In genomic region chr20:38747495-38748096, GRCh38 we compare ENCODE assay signal across 9 cellular contexts. TPM values are rescaled to one million over a fixed set of nuclear protein-coding genes. Genes with fewer than 3 reads are reported as not detected.
A peak's percentile ranks its signal among the peaks of the same experiment; 100 is the strongest.
DNase-seq lines count a peak whose midpoint lies in the region; ATAC-seq and TF ChIP-seq lines count a peak whose summit lies in the region.
"Had no signal": no experiment of that assay in that cellular context is flagged by ENCODE, and none has a peak within 500 bp of the region (broad histone marks: within the 10 kb centered on the region; RNA-seq: fewer than 3 reads in every experiment).

No MANE protein-coding gene starts in this region.

- peak overlapping the region; percentile 98 for H3K4me3 Mint-ChIP-seq in natural killer cell

- no peak for ATAC-seq in natural killer cell
- no peak for ATAC-seq in GM21723 (IDR thresholded peaks at IDR 0.05; ENCODE audit: unreplicated experiment)
- no peak for ATAC-seq in GM21381 (IDR thresholded peaks at IDR 0.05; ENCODE audit: unreplicated experiment)

- no peak for TF ChIP-seq CTCF in cardiac fibroblast (IDR thresholded peaks at IDR 0.05; ENCODE audit: low read depth, low read length)
- TF ChIP-seq CTCF in natural killer cell (IDR thresholded peaks at IDR 0.05): no peak
- TF ChIP-seq CTCF in GM13977 (IDR thresholded peaks at IDR 0.05; ENCODE audit: extremely low read depth, insufficient read depth, missing control alignments): no peak

- H3K9ac ChIP-seq in BLaER1 treated with 17β-estradiol and CSF1 and Interleukin-3, amounts not matched to agents 10 nM and 100 nM: peak overlapping the region in 10 of 11 experiments; percentile 34 to 90 (median 87); a peak in 19 of 22 replicates
- no peak overlapping the region for H3K9ac ChIP-seq in HUES48 (ENCODE audit: low read depth, low read length)

- H3K4me2 ChIP-seq in BLaER1 treated with 17β-estradiol and CSF1 and Interleukin-3, amounts not matched to agents 10 nM and 100 nM: peak overlapping the region; percentile 66 to 98 (median 91)

- H3K27me3 Mint-ChIP-seq in natural killer cell (ENCODE audit: low read depth in 2 of 2): peaks cover 4 to 6% of the 10 kb centered on the region in 2 donors

- peaks cover 18 to 26% (median 22%) of the 10 kb centered on the region in 10 experiments for H3K4me1 ChIP-seq in BLaER1 treated with 17β-estradiol and CSF1 and Interleukin-3, amounts not matched to agents 10 nM and 100 nM
- H3K4me1 ChIP-seq in HUES48 (ENCODE audit: control insufficient read depth, insufficient read depth, low read length): 0 out of 2 replicates have a peak, but pooled peaks cover 8% of the 10 kb centered on the region

- H3K9me3 ChIP-seq in BLaER1 treated with 17β-estradiol and CSF1 and Interleukin-3, amounts not matched to agents 10 nM and 100 nM (replicated peaks in 1 of 11): no peaks in the 10 kb centered on the region
- H3K9me3 ChIP-seq in HUES48 (ENCODE audit: control insufficient read depth, insufficient read depth, low read length): no peaks in the 10 kb centered on the region

- H3K27me3 ChIP-seq in BLaER1 treated with 17β-estradiol and CSF1 and Interleukin-3, amounts not matched to agents 10 nM and 100 nM: no peaks in the 10 kb centered on the region
- H3K27me3 ChIP-seq in HUES48 (ENCODE audit: control insufficient read depth, insufficient read depth, low read length): peaks cover 25% of the 10 kb centered on the region

- H3K27ac Mint-ChIP-seq in natural killer cell: peak overlapping the region; percentile 97 to 98

- no peaks in the 10 kb centered on the region for H3K9me3 Mint-ChIP-seq in natural killer cell

- peaks cover 23 to 26% of the 10 kb centered on the region in 2 donors for H3K4me1 Mint-ChIP-seq in natural killer cell

- peak overlapping the region in 3 of 11 experiments; percentile 77 to 79 (median 79); a peak in 7 of 22 replicates for H3K27ac ChIP-seq in BLaER1 treated with 17β-estradiol and CSF1 and Interleukin-3, amounts not matched to agents 10 nM and 100 nM
- H3K27ac ChIP-seq in HUES48 (ENCODE audit: low read depth, low read length): no peak overlapping the region

- H3K36me3 ChIP-seq in BLaER1 treated with 17β-estradiol and CSF1 and Interleukin-3, amounts not matched to agents 10 nM and 100 nM: peaks cover 7 to 21% (median 16%) of the 10 kb centered on the region in 11 experiments; a peak in 19 of 22 replicates
- peaks cover 14% of the 10 kb centered on the region for H3K36me3 ChIP-seq in HUES48 (ENCODE audit: control insufficient read depth, insufficient read depth, low read length)

- DNase-seq in cardiac fibroblast (ENCODE audit: low read depth in 2 of 2) (no peak), natural killer cell (no peak), RKO (ENCODE audit: low spot score) (no peak), GM13977 (ENCODE audit: low spot score) (no peak)

- intact Hi-C loops in natural killer cell (cut with micrococcal nuclease): loop anchor here (1.0 to 2.0 kb wide), 3 partner anchors 17 to 215 kb away; partner anchors contain the start of gene DHX35

- peak overlapping the region; percentile 81 to 98 (median 90) for H3K4me3 ChIP-seq in BLaER1 treated with 17β-estradiol and CSF1 and Interleukin-3, amounts not matched to agents 10 nM and 100 nM
- H3K4me3 ChIP-seq in HUES48 (ENCODE audit: low read depth, low read length) (peak overlapping the region; percentile 42), cardiac fibroblast (replicated peaks in 1 of 2; ENCODE audit: low read depth in 2 of 2, low read length in 2 of 2) (peak overlapping the region; percentile 25 to 75)

- peaks cover 4% of the 10 kb centered on the region for H3K36me3 Mint-ChIP-seq in natural killer cell

- peaks cover 0 to 30% (median 8%) of the 10 kb centered on the region in 11 experiments; a peak in 9 of 22 replicates for H4K20me1 ChIP-seq in BLaER1 treated with 17β-estradiol and CSF1 and Interleukin-3, amounts not matched to agents 10 nM and 100 nM

- in situ Hi-C loops in GM13977 (cut with MboI; ENCODE audit: low pct_unique_long_range_greater_than_20kb, low sequenced_read_pairs, unreplicated experiment): no loop called here

RNA-seq across cellular contexts. Expression of gene ACTR5, which starts 0.7 kb away (rescaled TPM):
- total RNA-seq in natural killer cell: 10 to 100 TPM; 14.4 to 17.7 (median 17.6) TPM

RNA-seq across cellular contexts. Expression of gene SLC32A1, which starts 23.3 kb away (rescaled TPM):
- total RNA-seq in natural killer cell: not detected
- total RNA-seq: pulmonary artery endothelial cell had no signal

RNA-seq across cellular contexts. Expression of gene PPP1R16B, which starts 57.9 kb away (rescaled TPM):
- 10 to 100 TPM; 52.0 to 62.3 (median 53.7) TPM for total RNA-seq in natural killer cell
